23 cellular contexts compared by ENCODE assay signal in genomic region chr7:32472015-32472414, GRCh38.
"Had no signal": no experiment of that assay in that cellular context is flagged by ENCODE, and none has a peak within 500 bp of the region (broad histone marks: within the 10 kb centered on the region; RNA-seq: fewer than 3 reads in every experiment).

No MANE protein-coding gene starts in this region.

- H2AFZ ChIP-seq: hepatocyte had no signal

- H3K79me2 ChIP-seq: hepatocyte had no signal

- H3K27me3 ChIP-seq: gastroesophageal sphincter, heart left ventricle, hepatocyte, spleen, testis, tibial artery, upper lobe of left lung, uterus had no signal

- H3K4me3 Mint-ChIP-seq: effector memory CD8-positive, alpha-beta T cell; memory B cell; natural killer cell; stimulated activated memory B cell treated with anti-CD40 and anti-IgM and Interleukin-4, amounts not matched to agents 10 μg/mL and 1 μg/mL and 100 μg/mL, for 72 hours had no signal

- H3K27ac Mint-ChIP-seq: effector memory CD8-positive, alpha-beta T cell; memory B cell; natural killer cell; stimulated activated memory B cell treated with anti-CD40 and anti-IgM and Interleukin-4, amounts not matched to agents 10 μg/mL and 1 μg/mL and 100 μg/mL, for 72 hours had no signal

- DNase-seq: cortex of kidney; effector memory CD8-positive, alpha-beta T cell; foreskin fibroblast; heart left ventricle; kidney; natural killer cell; right cardiac atrium; spleen; stimulated activated CD4-positive, alpha-beta T cell treated with anti-CD3 and anti-CD28 coated beads, Interleukin-4, amount 100 ng/mL, for 4 hours; stimulated activated naive CD8-positive, alpha-beta T cell treated with anti-CD3 and anti-CD28 coated beads, Interleukin-15, Interleukin-2, amounts not matched to agents 100 U/mL and 50 U/mL, for 24 hours; substantia nigra; testis; tibial artery; upper lobe of left lung; uterus had no signal

- ATAC-seq: effector memory CD8-positive, alpha-beta T cell; gastroesophageal sphincter; heart left ventricle; left lobe of liver; natural killer cell; right cardiac atrium; stimulated activated memory B cell treated with anti-CD40 and anti-IgM and Interleukin-4, amounts not matched to agents 10 μg/mL and 1 μg/mL and 100 μg/mL, for 72 hours; stimulated activated naive CD8-positive, alpha-beta T cell treated with anti-CD3 and anti-CD28 coated beads, Interleukin-15, Interleukin-2, amounts not matched to agents 100 U/mL and 50 U/mL, for 24 hours had no signal

- H3K4me2 ChIP-seq: hepatocyte had no signal

- H3K36me3 ChIP-seq: gastroesophageal sphincter, heart left ventricle, prostate gland, spleen, tibial artery, upper lobe of left lung, uterus had no signal

- H3K4me1 ChIP-seq: gastroesophageal sphincter, prostate gland, spleen, testis, upper lobe of left lung, uterus had no signal

- FAIRE-seq: kidney had no signal

- H3K27ac ChIP-seq: gastroesophageal sphincter, heart left ventricle, hepatocyte, prostate gland, skin epidermis, spleen, testis, tibial artery, upper lobe of left lung, uterus had no signal

- H3K9me3 Mint-ChIP-seq: effector memory CD8-positive, alpha-beta T cell; memory B cell; natural killer cell; stimulated activated memory B cell treated with anti-CD40 and anti-IgM and Interleukin-4, amounts not matched to agents 10 μg/mL and 1 μg/mL and 100 μg/mL, for 72 hours had no signal

- H3K27me3 Mint-ChIP-seq: memory B cell; stimulated activated memory B cell treated with anti-CD40 and anti-IgM and Interleukin-4, amounts not matched to agents 10 μg/mL and 1 μg/mL and 100 μg/mL, for 72 hours had no signal

- H3K9me3 ChIP-seq: gastroesophageal sphincter, heart left ventricle, prostate gland, spleen, testis, tibial artery, upper lobe of left lung, uterus had no signal

- H3K4me3 ChIP-seq: gastroesophageal sphincter, heart left ventricle, hepatocyte, lung, prostate gland, skin epidermis, spleen, testis, tibial artery, upper lobe of left lung, uterus had no signal

- H3K36me3 Mint-ChIP-seq: memory B cell; natural killer cell; stimulated activated memory B cell treated with anti-CD40 and anti-IgM and Interleukin-4, amounts not matched to agents 10 μg/mL and 1 μg/mL and 100 μg/mL, for 72 hours had no signal

- H3K4me1 Mint-ChIP-seq: natural killer cell had no signal
